In genomic region chr6:28225056-28225834, GRCh38 we compare ENCODE assay signal across 8 cellular contexts. TPM values are rescaled to one million over a fixed set of nuclear protein-coding genes. Genes with fewer than 3 reads are reported as not detected.
DNase-seq lines count a peak whose midpoint lies in the region; ATAC-seq, FAIRE-seq and TF ChIP-seq lines count a peak whose summit lies in the region.

TSS of gene ZSCAN9 (plus strand) at chr6:28225275. CDS start at chr6:28227085, 1,810 bp downstream.

- TF ChIP-seq CTCF in 22Rv1 (IDR thresholded peaks at IDR 0.05), result no peak

- peak within 1 kb of the TSS; percentile 48 to 77 (median 74) for H3K4me3 ChIP-seq in skin epidermis

- ATAC-seq in HG02759 (IDR thresholded peaks at IDR 0.05; ENCODE audit: unreplicated experiment) (peak; percentile 88), T-cell (replicated peaks in 1 of 4) (peak in 3 of 4 experiments; percentile 57 to 73 (median 62))

- peaks cover 34 to 45% of the 10 kb centered on the region in 2 donors for H3K27me3 Mint-ChIP-seq in T-cell

- H3K36me3 Mint-ChIP-seq in T-cell, result peaks cover 4% of the 10 kb centered on the region

- POLR2A ChIA-PET in T-cell (lab: Charles Lee), result no interaction called here

- H3K9me3 Mint-ChIP-seq in T-cell, result no peaks in the 10 kb centered on the region

- CTCF ChIA-PET in T-cell (lab: Charles Lee), result no interaction called here

- H3K27ac ChIP-seq in 22Rv1 (peak within 1 kb of the TSS; percentile 60), skin epidermis (peak within 1 kb of the TSS in 19 of 21 experiments; percentile 6 to 85 (median 75))

- peak within 1 kb of the TSS; percentile 32 to 65 for H3K27ac Mint-ChIP-seq in T-cell

- peak; percentile 85 for FAIRE-seq in GM12891 (lab: Jason Lieb, UNC)

- DNase-seq in GM12891 (ENCODE audit: insufficient read length, low spot score), result peak; percentile 50
- DNase-seq in NCI-H1436 (lab: John Stamatoyannopoulos, UW), result peak; percentile 70
- DNase-seq in T-cell, result peak in 25 of 34 experiments; percentile 5 to 43 (median 23)
- DNase-seq in cerebellum (ENCODE audit: low spot score), result peak; percentile 85
- peak; percentile 92 for DNase-seq in islet precursor cell

- peaks cover 9 to 13% (median 10%) of the 10 kb centered on the region in 3 donors for H3K4me1 Mint-ChIP-seq in T-cell

- peak; percentile 93 for TF ChIP-seq POLR2A in GM12891 (IDR thresholded peaks at IDR 0.05; ENCODE audit: low read depth, low read length)

- H3K4me3 Mint-ChIP-seq in T-cell, result peak within 1 kb of the TSS; percentile 76 to 86 (median 80)

TF ChIP-seq in GM12891, 5 proteins besides CTCF, POLR2A, EP300 and RAD21:
- TF ChIP-seq PAX5 (IDR thresholded peaks at IDR 0.05; ENCODE audit: insufficient read depth, low read length, severe bottlenecking) (no peak), TAF1 (IDR thresholded peaks at IDR 0.05; ENCODE audit: low read depth, low read length) (peak; percentile 97), SPI1 (IDR thresholded peaks at IDR 0.05; ENCODE audit: low read depth, low read length) (peak; percentile 18; the same call in 1 of the 2 replicates), POLR2AphosphoS5 (IDR thresholded peaks at IDR 0.05; ENCODE audit: low read depth, low read length) (peak; percentile 91), POU2F2 (IDR thresholded peaks at IDR 0.05; ENCODE audit: low read depth, low read length) (peak; percentile 72)

RNA-seq across cellular contexts. Expression of gene ZSCAN9, which starts in this region (rescaled TPM):
- polyA plus RNA-seq in GM12891 (2012; ENCODE audit: low read depth, missing spikeins), result 6.3 TPM
- total RNA-seq in T-cell (1 to 10 TPM; 1.5 to 4.2 (median 3.0) TPM), cerebellum (35.4 TPM)

Comparison
In these comparisons a context has a peak if more than half of its experiments do, and no peak if none do; other contexts are left out.
1. Peak in every context shown above with its lines: DNase-seq, ATAC-seq, H3K4me3 ChIP-seq and H3K27ac ChIP-seq.
2. DNase-seq: peak in every context shown above with its lines; median percentile 92 in islet precursor cell; 85 in cerebellum; 70 in NCI-H1436; 50 in GM12891; 23 in T-cell.